ENCODE assay signal across 8 cellular contexts in genomic region chr22:35649026-35649553, GRCh38. TPM values are rescaled to one million over a fixed set of nuclear protein-coding genes. Genes with fewer than 3 reads are reported as not detected.
DNase-seq lines count a peak whose midpoint lies in the region; ATAC-seq and TF ChIP-seq lines count a peak whose summit lies in the region.

No MANE protein-coding gene starts in this region.

- peak; percentile 16 for ATAC-seq in activated CD8-positive, alpha-beta memory T cell treated with anti-CD3 and anti-CD28 coated beads, Interleukin-2, amount 10 ng/mL, durations not matched to agents 7 days and 5 days
- no peak for ATAC-seq in HG02678 (IDR thresholded peaks at IDR 0.05; ENCODE audit: unreplicated experiment)
- no peak for ATAC-seq in HG03571 (IDR thresholded peaks at IDR 0.05; ENCODE audit: unreplicated experiment)

- TF ChIP-seq RAD21 in liver (IDR thresholded peaks at IDR 0.05): no peak

- H3K27me3 ChIP-seq in ascending aorta: no peaks in the 10 kb centered on the region
- no peaks in the 10 kb centered on the region for H3K27me3 ChIP-seq in liver (ENCODE audit: control insufficient read depth in 4 of 4, insufficient read depth in 4 of 4, low read length in 3 of 4)
- no peaks in the 10 kb centered on the region for H3K27me3 ChIP-seq in tibial nerve

- peaks cover 0 to 3% of the 10 kb centered on the region in 2 donors for H3K9me3 ChIP-seq in ascending aorta
- H3K9me3 ChIP-seq in liver (ENCODE audit: control insufficient read depth in 4 of 4, low read length in 3 of 4): no peaks in the 10 kb centered on the region
- peaks cover 0 to 6% (median 0%) of the 10 kb centered on the region in 4 donors for H3K9me3 ChIP-seq in tibial nerve

- H3K4me3 ChIP-seq in ascending aorta (peak overlapping the region; percentile 50 to 70), liver (ENCODE audit: low read depth in 1 of 3, low read length in 3 of 3) (peak overlapping the region; percentile 87 to 99 (median 88)), tibial nerve (peak overlapping the region; percentile 43 to 70 (median 69))

- no peak for TF ChIP-seq POLR2A in tibial nerve (IDR thresholded peaks at IDR 0.05)

- H3K27ac Mint-ChIP-seq in activated CD8-positive, alpha-beta memory T cell treated with anti-CD3 and anti-CD28 coated beads, Interleukin-2, amount 10 ng/mL, durations not matched to agents 7 days and 5 days: peak overlapping the region; percentile 100

- peaks cover 49% of the 10 kb centered on the region for H3K36me3 Mint-ChIP-seq in activated CD8-positive, alpha-beta memory T cell treated with anti-CD3 and anti-CD28 coated beads, Interleukin-2, amount 10 ng/mL, durations not matched to agents 7 days and 5 days

- H3K27me3 Mint-ChIP-seq in activated CD8-positive, alpha-beta memory T cell treated with anti-CD3 and anti-CD28 coated beads, Interleukin-2, amount 10 ng/mL, durations not matched to agents 7 days and 5 days: no peaks in the 10 kb centered on the region

- H3K27ac ChIP-seq in ascending aorta (peak overlapping the region; percentile 66 to 84), liver (ENCODE audit: low read depth in 1 of 2, low read length in 2 of 2) (peak overlapping the region; percentile 93 to 97), tibial nerve (peak overlapping the region; percentile 68 to 95 (median 94))

- H3K36me3 ChIP-seq in ascending aorta (no peaks in the 10 kb centered on the region), liver (ENCODE audit: control insufficient read depth in 4 of 4, insufficient read depth in 3 of 4, low read depth in 1 of 4, low read length in 3 of 4) (peaks cover 0 to 3% (median 0%) of the 10 kb centered on the region in 4 donors), tibial nerve (peaks cover 0 to 7% (median 0%) of the 10 kb centered on the region in 3 donors)

- intact Hi-C loops in ascending aorta (cut with DNase I): no loop called here

- H3K4me1 ChIP-seq in ascending aorta: peaks cover 4 to 5% of the 10 kb centered on the region in 2 donors
- peaks cover 8 to 46% (median 31%) of the 10 kb centered on the region in 4 donors for H3K4me1 ChIP-seq in liver (ENCODE audit: control insufficient read depth in 4 of 4, insufficient read depth in 4 of 4, low read length in 3 of 4)
- H3K4me1 ChIP-seq in tibial nerve: peaks cover 0 to 48% (median 20%) of the 10 kb centered on the region in 4 donors

- peaks cover 2% of the 10 kb centered on the region for H3K9me3 Mint-ChIP-seq in activated CD8-positive, alpha-beta memory T cell treated with anti-CD3 and anti-CD28 coated beads, Interleukin-2, amount 10 ng/mL, durations not matched to agents 7 days and 5 days (ENCODE audit: low read depth)

- in situ Hi-C loops in GM13977 (cut with MboI; ENCODE audit: low pct_unique_long_range_greater_than_20kb, low sequenced_read_pairs, unreplicated experiment): no loop called here

- CTCF ChIA-PET in activated CD8-positive, alpha-beta memory T cell treated with anti-CD3 and anti-CD28 coated beads, Interleukin-2, amount 10 ng/mL, durations not matched to agents 7 days and 5 days (lab: Charles Lee): interaction anchor here (0.8 to 3.9 kb wide), 6 partner anchors 9 to 590 kb away, joined by 3 to 32 read pairs (median 6); partner anchors contain the start of gene APOL2

- WGBS in liver: 11% methylated on average over 7 of the region's 7 CpGs
- WGBS in tibial nerve, 2 donors: 71 to 92% methylated on average over 7 of the region's 7 CpGs

- peak overlapping the region; percentile 79 to 100 for H3K9ac ChIP-seq in liver (ENCODE audit: low read depth in 1 of 2, low read length in 2 of 2)

- TF ChIP-seq CTCF in ascending aorta (IDR thresholded peaks at IDR 0.05): no peak
- no peak for TF ChIP-seq CTCF in liver (IDR thresholded peaks at IDR 0.05; ENCODE audit: low read depth, low read length, missing input control)
- TF ChIP-seq CTCF in tibial nerve (IDR thresholded peaks at IDR 0.05): no peak
- TF ChIP-seq CTCF in GM13977 (IDR thresholded peaks at IDR 0.05; ENCODE audit: extremely low read depth, insufficient read depth, missing control alignments): no peak

- peak; percentile 43 for DNase-seq in activated CD8-positive, alpha-beta memory T cell treated with anti-CD3 and anti-CD28 coated beads, Interleukin-2, amount 10 ng/mL, durations not matched to agents 7 days and 5 days
- DNase-seq in activated CD8-positive, alpha-beta memory T cell treated with anti-CD3 and anti-CD28 coated beads, Interleukin-2, amount 50 U/mL, for 4 hours: no peak
- peak in 1 of 2 donors; percentile 50 for DNase-seq in ascending aorta (ENCODE audit: low spot score in 2 of 2)
- no peak for DNase-seq in tibial nerve (ENCODE audit: low spot score in 2 of 2)
- no peak for DNase-seq in GM13977 (ENCODE audit: low spot score)

- H3K4me1 Mint-ChIP-seq in activated CD8-positive, alpha-beta memory T cell treated with anti-CD3 and anti-CD28 coated beads, Interleukin-2, amount 10 ng/mL, durations not matched to agents 7 days and 5 days: peaks cover 44% of the 10 kb centered on the region

- peak overlapping the region; percentile 100 for H3K4me3 Mint-ChIP-seq in activated CD8-positive, alpha-beta memory T cell treated with anti-CD3 and anti-CD28 coated beads, Interleukin-2, amount 10 ng/mL, durations not matched to agents 7 days and 5 days

- no peak for TF ChIP-seq EP300 in tibial nerve (IDR thresholded peaks at IDR 0.05)

TF ChIP-seq in liver, 16 proteins besides CTCF, POLR2A, EP300 and RAD21 (continues in another document):
- no peak for TF ChIP-seq YY1 (IDR thresholded peaks at IDR 0.05)
- no peak for TF ChIP-seq HNF4G (IDR thresholded peaks at IDR 0.05)
- no peak for TF ChIP-seq SP1 (IDR thresholded peaks at IDR 0.05)
- no peak for TF ChIP-seq REST (IDR thresholded peaks at IDR 0.05)
- TF ChIP-seq, protein P1, sequence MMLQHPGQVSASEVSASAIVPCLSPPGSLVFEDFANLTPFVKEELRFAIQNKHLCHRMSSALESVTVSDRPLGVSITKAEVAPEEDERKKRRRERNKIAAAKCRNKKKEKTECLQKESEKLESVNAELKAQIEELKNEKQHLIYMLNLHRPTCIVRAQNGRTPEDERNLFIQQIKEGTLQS (IDR thresholded peaks at IDR 0.05): no peak
- no peak for TF ChIP-seq FOXA2 (IDR thresholded peaks at IDR 0.05)
- no peak for TF ChIP-seq ZBTB33 (IDR thresholded peaks at IDR 0.05)
- no peak for TF ChIP-seq JUND (IDR thresholded peaks at IDR 0.05)
- TF ChIP-seq FOXA1 (IDR thresholded peaks at IDR 0.05): no peak
- TF ChIP-seq, protein P2, sequence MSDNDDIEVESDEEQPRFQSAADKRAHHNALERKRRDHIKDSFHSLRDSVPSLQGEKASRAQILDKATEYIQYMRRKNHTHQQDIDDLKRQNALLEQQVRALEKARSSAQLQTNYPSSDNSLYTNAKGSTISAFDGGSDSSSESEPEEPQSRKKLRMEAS (IDR thresholded peaks at IDR 0.05): no peak
- TF ChIP-seq NR2F2 (IDR thresholded peaks at IDR 0.05): no peak
- no peak for TF ChIP-seq GABPA (IDR thresholded peaks at IDR 0.05 in 1 of 2, conservative IDR thresholded peaks at IDR 0.05 in 1 of 2)
- TF ChIP-seq TAF1 (conservative IDR thresholded peaks at IDR 0.05): no peak
- no peak for TF ChIP-seq RXRA (IDR thresholded peaks at IDR 0.05)

RNA-seq across cellular contexts. Expression of gene APOL6, which starts 0.8 kb away (rescaled TPM):
- total RNA-seq in activated CD8-positive, alpha-beta memory T cell treated with anti-CD3 and anti-CD28 coated beads, Interleukin-2, amount 10 ng/mL, durations not matched to agents 7 days and 5 days: 10 to 100 TPM; 59.9 to 65.2 TPM
- total RNA-seq in ascending aorta (6.4 TPM), liver (10 to 100 TPM; 13.7 to 80.1 TPM), tibial nerve (10 to 100 TPM in 3 of 4 donors, 1 to 10 TPM in 1; 9.2 to 24.9 (median 19.6) TPM)
- polyA plus RNA-seq in liver: 10 to 100 TPM; 10.3 to 20.8 TPM

RNA-seq across cellular contexts. Expression of gene MB, which starts 32.0 kb away (rescaled TPM):
- total RNA-seq in activated CD8-positive, alpha-beta memory T cell treated with anti-CD3 and anti-CD28 coated beads, Interleukin-2, amount 10 ng/mL, durations not matched to agents 7 days and 5 days: 1 to 10 TPM in 1 of 2 experiments, not detected in 1; 2.6 TPM
- total RNA-seq in ascending aorta (not detected), liver (under 1 TPM in 1 of 2 donors, not detected in 1; 0.25 TPM), tibial nerve (not detected)
- under 1 TPM in 1 of 2 donors, not detected in 1; 0.13 TPM for polyA plus RNA-seq in liver
